ENCODE assay signal across 13 cellular contexts in the genomic region with DNA sequence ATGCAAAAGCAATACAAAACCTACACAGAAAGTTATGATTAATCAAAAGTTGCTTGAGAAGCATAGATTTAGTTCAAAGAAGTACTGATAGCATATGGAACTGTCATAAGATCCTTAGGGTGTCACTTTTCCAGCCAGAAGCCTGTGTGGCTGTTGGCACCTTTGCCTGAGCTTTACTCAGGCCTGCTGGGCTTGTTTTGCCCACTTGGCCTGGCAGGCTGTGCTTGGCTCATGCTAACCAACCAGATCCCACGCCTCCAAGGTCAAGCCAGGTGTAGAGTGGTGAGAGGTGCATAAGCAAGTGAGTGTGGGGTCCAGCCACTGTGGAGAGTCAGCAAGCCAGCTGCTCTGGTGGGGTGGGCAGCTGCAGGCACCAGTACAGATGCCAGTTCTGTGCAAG. TPM values are rescaled to one million over a fixed set of nuclear protein-coding genes. Genes with fewer than 3 reads are reported as not detected.
"Had no signal": no experiment of that assay in that cellular context is flagged by ENCODE, and none has a peak within 500 bp of the region (broad histone marks: within the 10 kb centered on the region; RNA-seq: fewer than 3 reads in every experiment).

No MANE protein-coding gene starts in this region.

- H3K27me3 ChIP-seq: esophagus squamous epithelium, uterus had no signal

- H3K36me3 ChIP-seq: esophagus squamous epithelium, uterus had no signal

- H3K27ac ChIP-seq: esophagus squamous epithelium had no signal

- H3K4me3 ChIP-seq: esophagus squamous epithelium, uterus had no signal

- H3K9me3 ChIP-seq: esophagus squamous epithelium, uterus had no signal

- ATAC-seq: activated CD8-positive, alpha-beta memory T cell treated with anti-CD3 and anti-CD28 coated beads, Interleukin-2, amount 10 ng/mL, durations not matched to agents 7 days and 5 days; activated T-cell treated with anti-CD3 and anti-CD28 coated beads, Interleukin-2, amount 50 U/mL, for 4 hours; left colon; natural killer cell; stimulated activated naive CD8-positive, alpha-beta T cell treated with anti-CD3 and anti-CD28 coated beads, Interleukin-15, Interleukin-2, amounts not matched to agents 100 U/mL and 50 U/mL, for 24 hours had no signal

- H3K4me1 ChIP-seq: uterus had no signal

- DNase-seq: activated CD8-positive, alpha-beta memory T cell treated with anti-CD3 and anti-CD28 coated beads, Interleukin-2, amount 10 ng/mL, durations not matched to agents 7 days and 5 days; activated gamma-delta T cell treated with Interleukin-2 at 50 U/mL for 16 hours; activated naive CD8-positive, alpha-beta T cell treated with anti-CD3 and anti-CD28 coated beads for 36 hours; activated T-cell treated with anti-CD3 and anti-CD28 coated beads, Interleukin-2, amount 50 U/mL, for 4 hours; esophagus squamous epithelium; foreskin fibroblast; left colon; natural killer cell; stimulated activated CD4-positive, alpha-beta T cell treated with anti-CD3 and anti-CD28 coated beads, Interleukin-4, amount 100 ng/mL, for 1 hour; stimulated activated CD8-positive, alpha-beta memory T cell treated with anti-CD3 and anti-CD28 coated beads, Interleukin-4, amount 100 ng/mL, for 48 hours; stimulated activated naive CD8-positive, alpha-beta T cell treated with anti-CD3 and anti-CD28 coated beads, Interleukin-15, Interleukin-2, amounts not matched to agents 100 U/mL and 50 U/mL, for 24 hours; uterus had no signal

RNA-seq across cellular contexts. Expression of a gene that starts 56.4 kb away (rescaled TPM):
- total RNA-seq: activated CD8-positive, alpha-beta memory T cell treated with anti-CD3 and anti-CD28 coated beads, Interleukin-2, amount 10 ng/mL, durations not matched to agents 7 days and 5 days; bronchial epithelial cell had no signal
